Comparison of ENCODE assay signal across 9 cellular contexts in the genomic region with DNA sequence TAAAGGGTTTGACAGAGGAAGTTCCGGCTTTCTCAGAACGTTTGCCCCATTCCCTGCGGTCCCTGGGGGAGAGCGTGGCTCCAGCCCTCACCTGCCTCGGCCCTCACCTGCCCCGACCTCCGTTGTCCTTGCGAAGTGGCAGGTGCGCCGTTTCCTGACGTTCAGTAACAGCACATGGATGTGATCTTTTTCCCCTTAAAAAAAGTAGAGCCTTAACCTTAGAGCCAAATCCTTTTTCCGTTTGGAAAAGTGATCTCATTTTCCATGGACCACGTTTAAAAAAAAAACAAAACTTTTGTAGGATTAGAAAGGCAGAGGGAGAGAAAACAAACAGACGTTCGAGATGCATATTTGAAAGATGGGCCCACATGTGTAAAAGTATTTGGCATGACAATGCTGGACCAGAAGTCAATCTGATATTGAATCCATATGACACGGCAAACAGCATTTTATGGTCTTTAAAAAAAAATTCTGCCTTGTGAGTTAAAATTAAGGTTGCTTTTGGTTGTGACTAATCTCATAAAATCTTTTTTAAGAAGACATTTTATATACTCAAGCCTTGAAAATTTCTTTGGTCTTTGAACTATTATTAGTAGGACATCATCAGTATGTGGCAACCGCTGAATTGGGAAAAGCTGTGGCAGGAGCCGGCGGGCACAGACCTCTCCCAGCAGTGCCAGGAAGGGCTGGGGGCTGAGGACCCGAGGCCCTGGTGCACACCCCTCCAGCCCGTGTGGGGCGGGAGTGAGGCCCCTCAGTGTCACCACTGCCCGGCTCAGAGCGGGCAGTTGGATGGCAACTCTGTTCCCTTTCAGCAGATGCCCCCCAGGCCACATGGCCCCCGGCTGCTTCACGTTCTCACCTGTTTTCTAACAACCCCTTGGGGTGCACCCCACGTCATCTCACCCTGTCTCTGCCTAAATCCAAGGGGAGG. TPM values are rescaled to one million over a fixed set of nuclear protein-coding genes. Genes with fewer than 3 reads are reported as not detected.
DNase-seq lines count a peak whose midpoint lies in the region; ATAC-seq and TF ChIP-seq lines count a peak whose summit lies in the region.
"Had no signal": no experiment of that assay in that cellular context is flagged by ENCODE, and none has a peak within 500 bp of the region (broad histone marks: within the 10 kb centered on the region; RNA-seq: fewer than 3 reads in every experiment).

No MANE protein-coding gene starts in this region.

- H2AFZ ChIP-seq in OCI-LY3 (ENCODE audit: low read depth, low read length) (no peak overlapping the region), smooth muscle cell (ENCODE audit: low read depth) (no peak overlapping the region)

- H3K27me3 ChIP-seq in OCI-LY3 (ENCODE audit: low read depth, low read length) (peaks cover 11% of the 10 kb centered on the region), smooth muscle cell (ENCODE audit: low read depth) (no peaks in the 10 kb centered on the region)

- no peak overlapping the region for H3K9ac ChIP-seq in OCI-LY3 (ENCODE audit: low read length)
- peak overlapping the region; percentile 99 for H3K9ac ChIP-seq in smooth muscle cell (ENCODE audit: low read depth)

- H3K4me2 ChIP-seq in OCI-LY3 (ENCODE audit: low read length) (peak overlapping the region; percentile 81), smooth muscle cell (peak overlapping the region; percentile 78)

- DNase-seq in DMS153 treated with DMSO at 0.1 percent for 48 hours (lab: John Stamatoyannopoulos, UW; ENCODE audit: unreplicated experiment) (peak; percentile 100), DMS153 (lab: John Stamatoyannopoulos, UW) (no peak), fibroblast of gingiva (ENCODE audit: low read depth) (peak; percentile 95), smooth muscle cell (lab: John Stamatoyannopoulos, UW; ENCODE audit: unreplicated experiment) (no peak), substantia nigra (lab: John Stamatoyannopoulos, UW) (no peak)
- no peak for DNase-seq in activated CD4-positive, CD25-positive, alpha-beta regulatory T cell treated with anti-CD3 and anti-CD28 coated beads, Interleukin-2, amount 50 U/mL, for 72 hours

- H3K27ac ChIP-seq in OCI-LY3 (ENCODE audit: low read length) (no peak overlapping the region), smooth muscle cell (ENCODE audit: low read depth) (peak overlapping the region; percentile 100), substantia nigra (ENCODE audit: low read depth, low read length, poor library complexity, severe bottlenecking) (no peak overlapping the region)
- H3K27ac ChIP-seq: 22Rv1 had no signal

- peaks cover 11% of the 10 kb centered on the region for H3F3A ChIP-seq in smooth muscle cell (ENCODE audit: low read depth)

- H4K20me1 ChIP-seq in OCI-LY3 (ENCODE audit: insufficient read depth, low read length) (no peaks in the 10 kb centered on the region), smooth muscle cell (ENCODE audit: low read depth) (no peaks in the 10 kb centered on the region)

- H3K79me2 ChIP-seq in OCI-LY3 (ENCODE audit: low read length) (no peaks in the 10 kb centered on the region), smooth muscle cell (ENCODE audit: low read depth) (no peaks in the 10 kb centered on the region)

- H3K4me3 ChIP-seq in OCI-LY3 (ENCODE audit: low read length) (peak overlapping the region; percentile 63), smooth muscle cell (no peak overlapping the region)

- WGBS in smooth muscle cell (ENCODE audit: low lambda C conversion rate), result 56% methylated on average over 26 of the region's 27 CpGs

- H3K36me3 ChIP-seq in OCI-LY3 (replicated peaks; ENCODE audit: low read depth, low read length) (no peaks in the 10 kb centered on the region), smooth muscle cell (ENCODE audit: low read depth) (no peaks in the 10 kb centered on the region)

- H3K9me3 ChIP-seq in OCI-LY3 (ENCODE audit: insufficient read depth, low read length) (no peaks in the 10 kb centered on the region), smooth muscle cell (replicated peaks; ENCODE audit: low read depth) (no peaks in the 10 kb centered on the region)

- H3K4me1 ChIP-seq in OCI-LY3 (ENCODE audit: low read length) (peaks cover 12% of the 10 kb centered on the region), smooth muscle cell (ENCODE audit: low read depth) (peaks cover 15% of the 10 kb centered on the region)

- ATAC-seq in HG02642 (IDR thresholded peaks at IDR 0.05; ENCODE audit: poor library complexity, unreplicated experiment), result peak; percentile 14

- TF ChIP-seq CTCF in OCI-LY3 (IDR thresholded peaks at IDR 0.05; ENCODE audit: low read depth, low read length) (no peak), smooth muscle cell (IDR thresholded peaks at IDR 0.05; ENCODE audit: borderline replicate concordance, insufficient read depth, poor library complexity, severe bottlenecking) (no peak)

RNA-seq across cellular contexts. Expression of a gene that starts 42.4 kb away (rescaled TPM):
- total RNA-seq in smooth muscle cell, result 22.6 and 30.5 TPM in 2 replicates
- 22.9 and 23.6 TPM in 2 replicates for polyA plus RNA-seq in smooth muscle cell

Comparison
In these comparisons a context has a peak if more than half of its experiments do, and no peak if none do; other contexts are left out.
1. DNase-seq: peak in DMS153 treated with DMSO at 0.1 percent for 48 hours (single experiment) and fibroblast of gingiva (single experiment); none in DMS153 (single experiment), smooth muscle cell (single experiment), substantia nigra (0 of 49) and activated CD4-positive, CD25-positive, alpha-beta regulatory T cell treated with anti-CD3 and anti-CD28 coated beads, Interleukin-2, amount 50 U/mL, for 72 hours (single experiment).